Comparison of ENCODE assay signal across 9 cellular contexts in the genomic region with DNA sequence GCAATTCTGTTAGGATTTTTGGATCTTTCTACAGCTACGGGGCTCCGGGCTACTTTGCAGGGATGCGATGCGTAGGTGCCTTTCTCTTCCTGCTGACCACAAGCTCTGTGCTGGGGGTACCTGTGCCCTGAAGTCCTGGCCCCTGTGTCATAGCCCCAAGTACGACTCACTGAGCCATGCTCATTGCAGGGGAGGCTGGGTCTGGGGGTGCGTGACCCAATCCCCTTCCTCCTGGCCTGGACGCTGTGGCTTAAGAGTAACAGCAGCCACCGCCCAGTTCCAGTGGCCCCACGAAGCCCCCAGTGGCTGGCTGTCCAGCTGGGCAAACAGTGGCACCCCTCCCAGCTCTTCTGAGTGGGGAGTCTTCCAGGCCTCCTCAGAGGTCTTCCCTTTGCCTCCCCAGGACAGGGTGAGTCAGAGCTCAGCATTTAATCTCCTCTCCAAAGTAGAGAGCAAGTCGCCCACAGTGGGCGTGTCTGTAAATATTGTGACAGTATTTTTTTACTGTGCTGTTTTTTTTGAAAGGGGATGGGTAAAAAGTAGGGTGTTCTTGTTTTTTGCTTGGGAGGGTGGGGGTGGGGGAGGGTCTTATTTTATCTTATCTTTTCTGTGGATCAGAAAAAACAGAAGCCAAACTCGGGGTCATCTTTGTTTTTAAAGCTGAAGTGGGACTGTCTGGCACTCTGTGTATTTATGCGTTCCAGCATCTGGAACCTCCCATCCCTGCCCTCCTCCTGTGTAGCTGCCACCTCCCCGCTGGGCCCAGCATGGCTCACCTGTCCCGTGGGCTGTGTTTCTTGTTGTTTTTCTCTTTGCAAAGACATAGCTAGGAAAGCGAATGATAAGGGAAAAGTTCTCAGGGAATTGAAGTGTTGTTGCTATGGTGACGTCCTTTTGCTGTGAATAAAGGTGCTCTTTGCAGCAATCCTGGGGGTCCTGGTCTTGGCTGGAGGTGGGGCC. TPM values are rescaled to one million over a fixed set of nuclear protein-coding genes. Genes with fewer than 3 reads are reported as not detected.
A peak's percentile ranks its signal among the peaks of the same experiment; 100 is the strongest.
DNase-seq lines count a peak whose midpoint lies in the region; ATAC-seq, FAIRE-seq and TF ChIP-seq lines count a peak whose summit lies in the region.
"Had no signal": no experiment of that assay in that cellular context is flagged by ENCODE, and none has a peak within 500 bp of the region (broad histone marks: within the 10 kb centered on the region; RNA-seq: fewer than 3 reads in every experiment).

No MANE protein-coding gene starts in this region.

- no peak overlapping the region for H2BK120ac ChIP-seq in H1 (replicated peaks; ENCODE audit: low read depth, low read length)

- no peak overlapping the region for H4K8ac ChIP-seq in H1 (ENCODE audit: extremely low read depth, insufficient read depth, low read length)

- no peak for TF ChIP-seq POLR2A in H1 (IDR thresholded peaks at IDR 0.05; ENCODE audit: control extremely low read depth in 1 of 2, low read depth in 2 of 2, low read length in 2 of 2)

- no peak overlapping the region; a peak in 1 of 7 replicates for H3K9ac ChIP-seq in H1 (replicated peaks in 1 of 4; ENCODE audit: extremely low read depth in 1 of 4, low read depth in 3 of 4, low read length in 3 of 4)

- no peak overlapping the region for H2AFZ ChIP-seq in H1 (ENCODE audit: low read length)

- CTCF ChIA-PET in H1 (lab: Charles Lee; ENCODE audit: partially characterized antibody), result interaction anchor here (0.6 to 6.9 kb wide), 11 partner anchors 15 to 182 kb away, joined by 3 to 42 read pairs (median 4); no protein-coding TSS in a partner anchor

- H4K20me1 ChIP-seq in H1 (replicated peaks in 1 of 2; ENCODE audit: control insufficient read depth in 1 of 2, insufficient read depth in 2 of 2, low read length in 2 of 2), result peaks cover 7 to 24% of the 10 kb centered on the region in 2 experiments

- no peak overlapping the region for H2AK5ac ChIP-seq in H1 (ENCODE audit: low read depth, low read length)

- H3K4me3 ChIP-seq in H1 (ENCODE audit: extremely low read depth in 1 of 4, insufficient read depth in 2 of 4, low read depth in 3 of 4, low read length in 4 of 4) (no peak overlapping the region), skin epidermis (no peak overlapping the region)

- TF ChIP-seq RAD21 in H1 (IDR thresholded peaks at IDR 0.05 in 1 of 2, conservative IDR thresholded peaks at IDR 0.05 in 1 of 2; ENCODE audit: low read depth in 2 of 2, low read length in 2 of 2), result no peak

- peak; percentile 76 for DNase-seq in AG08395 (ENCODE audit: low spot score)
- DNase-seq in HUDEP-2 (lab: John Stamatoyannopoulos, UW; ENCODE audit: unreplicated experiment in 76 of 76), result peak in 61 of 76 experiments; percentile 9 to 75 (median 45)
- no peak for DNase-seq in H1 (ENCODE audit: low read depth in 1 of 2, low spot score in 2 of 2)
- DNase-seq in GM13976 (ENCODE audit: low spot score), result no peak

- FAIRE-seq in H1 (lab: Jason Lieb, UNC), result no peak

- H3K79me2 ChIP-seq in H1 (ENCODE audit: control insufficient read depth in 1 of 2, insufficient read depth in 2 of 2, low read length in 2 of 2), result no peaks in the 10 kb centered on the region; a peak in 1 of 4 replicates

- H3K23me2 ChIP-seq in H1 (ENCODE audit: low read depth, low read length), result peaks cover 4% of the 10 kb centered on the region; the same call in 1 of the 2 replicates

- H2BK12ac ChIP-seq in H1 (ENCODE audit: low read depth, low read length), result no peak overlapping the region

- H3K9me3 ChIP-seq in H1 (ENCODE audit: insufficient read depth in 2 of 2, low read depth in 1 of 2, low read length in 1 of 2), result no peaks in the 10 kb centered on the region

- peak overlapping the region; percentile 16; the same call in 1 of the 2 replicates for H2BK5ac ChIP-seq in H1 (ENCODE audit: low read depth, low read length)

- H3K18ac ChIP-seq in H1 (ENCODE audit: extremely low read depth, low read length), result no peak overlapping the region

- H3K23ac ChIP-seq in H1 (ENCODE audit: insufficient read length), result no peak overlapping the region

- TF ChIP-seq CTCF in VCaP (conservative IDR thresholded peaks at IDR 0.05) (no peak), H1 (IDR thresholded peaks at IDR 0.05; ENCODE audit: control extremely low read depth in 1 of 3, insufficient read depth in 1 of 3, low read depth in 1 of 3, low read length in 3 of 3) (no peak), GM13976 (IDR thresholded peaks at IDR 0.05; ENCODE audit: borderline replicate concordance, control extremely low read depth, extremely low read depth, insufficient read depth, missing control alignments) (no peak)

- TF ChIP-seq EP300 in H1 (IDR thresholded peaks at IDR 0.05; ENCODE audit: borderline replicate concordance in 1 of 2, low read depth in 2 of 2, low read length in 2 of 2), result no peak

- no peak overlapping the region for H3K4ac ChIP-seq in H1 (replicated peaks; ENCODE audit: insufficient read length, low read depth, low read length)

- H2BK15ac ChIP-seq in H1 (ENCODE audit: low read length), result no peak overlapping the region; the same call in 1 of the 2 replicates

- peak overlapping the region; percentile 40 for H4K91ac ChIP-seq in H1 (replicated peaks; ENCODE audit: insufficient read length, low read length)

- H4K5ac ChIP-seq in H1 (ENCODE audit: insufficient read length, low read depth, low read length), result no peak overlapping the region

- ATAC-seq in GM21390 (IDR thresholded peaks at IDR 0.05; ENCODE audit: unreplicated experiment), result no peak
- ATAC-seq in HG02623 (IDR thresholded peaks at IDR 0.05; ENCODE audit: unreplicated experiment), result no peak

- H3K27ac ChIP-seq in VCaP (peak overlapping the region; percentile 38), H1 (ENCODE audit: low read depth, low read length) (0 out of 2 replicates have a peak overlapping the region, but pooled peaks have one; percentile 36), skin epidermis (peak overlapping the region in 16 of 21 experiments; percentile 43 to 99 (median 86))

- no peaks in the 10 kb centered on the region for H3K79me1 ChIP-seq in H1 (ENCODE audit: low read depth, low read length)

- no peak overlapping the region for H3K56ac ChIP-seq in H1 (replicated peaks; ENCODE audit: insufficient read length, low read depth, low read length)

- H2BK20ac ChIP-seq in H1 (ENCODE audit: low read length), result no peak overlapping the region

- POLR2A ChIA-PET in H1 (lab: Charles Lee; ENCODE audit: partially characterized antibody), result interaction anchor here (0.8 to 8.2 kb wide), 5 partner anchors 8 to 30 kb away, joined by 3 to 68 read pairs (median 6); no protein-coding TSS in a partner anchor

- H3K36me3 ChIP-seq in H1 (ENCODE audit: control insufficient read depth in 2 of 4, insufficient read depth in 4 of 4, low read length in 3 of 4), result peaks cover 7 to 28% (median 19%) of the 10 kb centered on the region in 4 experiments; a peak in 6 of 8 replicates

- no peak overlapping the region for H3K14ac ChIP-seq in H1 (ENCODE audit: insufficient read length)

- 88% methylated on average over 17 of the region's 17 CpGs; no CpG with 5 or more reads in 1 of the 2 experiments for WGBS in H1 (ENCODE audit: extremely low coverage in 1 of 2, insufficient coverage in 1 of 2, insufficient read length in 1 of 2, insufficient replicate concordance in 2 of 2, low coverage in 1 of 2, low lambda C conversion rate in 2 of 2, missing lambda C conversion rate in 1 of 2), 2 experiments

- no peak overlapping the region for H3K4me2 ChIP-seq in H1 (ENCODE audit: insufficient read depth in 1 of 2, low read depth in 2 of 2, low read length in 2 of 2)

- H3K4me1 ChIP-seq in H1 (replicated peaks in 1 of 4; ENCODE audit: control insufficient read depth in 3 of 4, insufficient read depth in 4 of 4, low read length in 3 of 4), result peaks cover 0 to 51% (median 30%) of the 10 kb centered on the region in 4 experiments; a peak in 6 of 7 replicates

- no peaks in the 10 kb centered on the region; a peak in 1 of 7 replicates for H3K27me3 ChIP-seq in H1 (replicated peaks in 1 of 4; ENCODE audit: control insufficient read depth in 3 of 4, extremely low read depth in 1 of 4, insufficient read depth in 3 of 4, low read length in 3 of 4)

- in situ Hi-C loops in GM13976 (cut with MboI; ENCODE audit: low sequenced_read_pairs, unreplicated experiment), result no loop called here

RNA-seq across cellular contexts. Expression of a gene that starts 8.2 kb away (rescaled TPM):
- total RNA-seq in H1 (2021; fragmentation: NEBNext Ultra II Directional; extraction: Animal tissue kit (Norgen Biotek cat#: 25700)), result 28.9 and 31.6 TPM in 2 replicates
- polyA plus RNA-seq in H1 (2011; rRNA removed), result 35.6 and 53.0 TPM in 2 replicates
- polyA plus RNA-seq in H1 (2011; cell fraction: cytosol; rRNA removed), result 34.6 TPM
- polyA plus RNA-seq in H1 (2011; cell fraction: nucleus; rRNA removed), result 59.9 TPM
- 25.2 to 37.3 TPM (median 35.0 TPM) in 4 replicates for polyA plus RNA-seq in H1 (2012, experiment 1 of 2)
- polyA plus RNA-seq in H1 (2012, experiment 2 of 2), result 31.6 TPM
- polyA plus RNA-seq in H1 (2013, experiment 1 of 2), result 26.6 TPM
- polyA plus RNA-seq in H1 (2013, experiment 2 of 2), result 29.4 TPM
- polyA minus RNA-seq in H1 (2011; rRNA and poly(A)+ RNA removed), result 15.4 and 17.4 TPM in 2 replicates
- polyA minus RNA-seq in H1 (2011; cell fraction: cytosol; rRNA and poly(A)+ RNA removed), result 36.6 TPM
- 37.5 TPM for polyA minus RNA-seq in H1 (2011; cell fraction: nucleus; rRNA and poly(A)+ RNA removed)

RNA-seq across cellular contexts. Expression of a gene that starts 27.5 kb away (rescaled TPM):
- total RNA-seq in H1 (2021; fragmentation: NEBNext Ultra II Directional; extraction: Animal tissue kit (Norgen Biotek cat#: 25700)), result 42.3 and 45.2 TPM in 2 replicates
- polyA plus RNA-seq in H1 (2011; rRNA removed), result 36.8 and 60.5 TPM in 2 replicates
- 40.8 TPM for polyA plus RNA-seq in H1 (2011; cell fraction: cytosol; rRNA removed)
- polyA plus RNA-seq in H1 (2011; cell fraction: nucleus; rRNA removed), result 163 TPM
- 30.5 to 38.9 TPM (median 37.6 TPM) in 4 replicates for polyA plus RNA-seq in H1 (2012, experiment 1 of 2)
- 34.5 TPM for polyA plus RNA-seq in H1 (2012, experiment 2 of 2)
- polyA plus RNA-seq in H1 (2013, experiment 1 of 2), result 25.6 TPM
- polyA plus RNA-seq in H1 (2013, experiment 2 of 2), result 21.6 TPM
- 10.4 and 12.6 TPM in 2 replicates for polyA minus RNA-seq in H1 (2011; rRNA and poly(A)+ RNA removed)
- 21.5 TPM for polyA minus RNA-seq in H1 (2011; cell fraction: cytosol; rRNA and poly(A)+ RNA removed)
- 25.1 TPM for polyA minus RNA-seq in H1 (2011; cell fraction: nucleus; rRNA and poly(A)+ RNA removed)

RNA-seq across cellular contexts. Expression of a gene that starts 31.0 kb away (rescaled TPM):
- total RNA-seq in H1 (2021; fragmentation: NEBNext Ultra II Directional; extraction: Animal tissue kit (Norgen Biotek cat#: 25700)), result 4.9 and 5.7 TPM in 2 replicates
- polyA plus RNA-seq in H1 (2011; rRNA removed), result 2.2 and 3.1 TPM in 2 replicates
- polyA plus RNA-seq in H1 (2011; cell fraction: cytosol; rRNA removed), result 3.1 TPM
- polyA plus RNA-seq in H1 (2011; cell fraction: nucleus; rRNA removed), result 7.4 TPM
- 3.0 to 4.0 TPM (median 3.7 TPM) in 4 replicates for polyA plus RNA-seq in H1 (2012, experiment 1 of 2)
- polyA plus RNA-seq in H1 (2012, experiment 2 of 2), result 2.0 TPM
- polyA plus RNA-seq in H1 (2013, experiment 1 of 2), result 2.6 TPM
- 2.5 TPM for polyA plus RNA-seq in H1 (2013, experiment 2 of 2)
- polyA minus RNA-seq in H1 (2011; rRNA and poly(A)+ RNA removed), result 2.8 and 3.1 TPM in 2 replicates
- 2.8 TPM for polyA minus RNA-seq in H1 (2011; cell fraction: cytosol; rRNA and poly(A)+ RNA removed)
- 6.4 TPM for polyA minus RNA-seq in H1 (2011; cell fraction: nucleus; rRNA and poly(A)+ RNA removed)

RNA-seq across cellular contexts. Expression of a gene that starts 51.6 kb away (rescaled TPM):
- not detected in 2 replicates for total RNA-seq in H1 (2021; fragmentation: NEBNext Ultra II Directional; extraction: Animal tissue kit (Norgen Biotek cat#: 25700))
- not detected in 2 replicates for polyA plus RNA-seq in H1 (2011; rRNA removed)
- not detected for polyA plus RNA-seq in H1 (2011; cell fraction: cytosol; rRNA removed)
- not detected for polyA plus RNA-seq in H1 (2011; cell fraction: nucleus; rRNA removed)
- polyA plus RNA-seq in H1 (2012, experiment 1 of 2), result not detected in 4 replicates
- not detected for polyA plus RNA-seq in H1 (2012, experiment 2 of 2)
- polyA plus RNA-seq in H1 (2013, experiment 1 of 2), result not detected
- polyA plus RNA-seq in H1 (2013, experiment 2 of 2), result not detected
- not detected in 2 replicates for polyA minus RNA-seq in H1 (2011; rRNA and poly(A)+ RNA removed)
- not detected for polyA minus RNA-seq in H1 (2011; cell fraction: cytosol; rRNA and poly(A)+ RNA removed)
- polyA minus RNA-seq in H1 (2011; cell fraction: nucleus; rRNA and poly(A)+ RNA removed), result not detected
- polyA plus RNA-seq: adipose tissue had no signal

Comparison
In these comparisons a context has a peak if more than half of its experiments do, and no peak if none do; other contexts are left out.
1. DNase-seq: peak in AG08395 (single experiment) and HUDEP-2 (61 of 76); none in H1 (0 of 2) and GM13976 (single experiment).
2. Peak in every context shown above with its lines, with median percentiles within 50 percentile points of each other: H3K27ac ChIP-seq.